Comparison of ENCODE assay signal across 16 cellular contexts in the genomic region with DNA sequence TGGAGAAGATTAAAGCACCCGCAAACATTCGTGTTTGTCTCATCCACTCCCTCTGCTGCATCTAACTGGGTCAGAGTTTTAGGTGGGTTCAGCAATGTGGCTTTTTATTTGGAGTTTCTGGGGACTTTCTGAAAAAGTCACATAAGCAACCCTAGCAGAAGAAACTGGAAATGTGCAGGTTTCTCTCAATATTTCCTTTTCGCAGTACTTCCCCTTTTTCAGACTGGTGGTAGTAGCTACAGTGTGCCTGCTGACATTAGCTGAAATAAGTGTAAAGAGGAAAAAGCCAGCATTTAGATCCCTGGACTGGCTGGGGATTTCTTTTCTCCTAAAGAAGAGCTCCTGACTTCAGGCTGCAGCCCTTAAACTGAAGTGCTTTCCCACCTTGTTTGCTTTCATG. TPM values are rescaled to one million over a fixed set of nuclear protein-coding genes. Genes with fewer than 3 reads are reported as not detected.
A peak's percentile ranks its signal among the peaks of the same experiment; 100 is the strongest.
DNase-seq lines count a peak whose midpoint lies in the region; ATAC-seq and TF ChIP-seq lines count a peak whose summit lies in the region.
"Had no signal": no experiment of that assay in that cellular context is flagged by ENCODE, and none has a peak within 500 bp of the region (broad histone marks: within the 10 kb centered on the region; RNA-seq: fewer than 3 reads in every experiment).

No MANE protein-coding gene starts in this region.

- DNase-seq in NB4 (ENCODE audit: low read depth) (peak; percentile 37), memory B cell (ENCODE audit: low spot score in 2 of 2) (no peak), cardiac septum (ENCODE audit: low spot score) (no peak), GM03348 (ENCODE audit: low spot score) (no peak)
- no peak for DNase-seq in activated CD4-positive, alpha-beta T cell treated with anti-CD3 and anti-CD28 coated beads for 48 hours
- DNase-seq: activated naive CD4-positive, alpha-beta T cell; CD8-positive, alpha-beta memory T cell; effector memory CD8-positive, alpha-beta T cell; foreskin keratinocyte; NCI-H2081 treated with DMSO at 0.1 percent for 48 hours; pancreas; spleen had no signal

- H3K4me3 ChIP-seq in NB4 (ENCODE audit: low read depth, low read length), result no peak overlapping the region
- H3K4me3 ChIP-seq: pancreas, spleen, suprapubic skin had no signal

- TF ChIP-seq CTCF in NB4 (IDR thresholded peaks at IDR 0.05; ENCODE audit: low read depth, low read length), result no peak

- peaks cover 3% of the 10 kb centered on the region for H3K4me1 Mint-ChIP-seq in memory B cell
- H3K4me1 Mint-ChIP-seq: CD8-positive, alpha-beta memory T cell had no signal

- H3K27me3 Mint-ChIP-seq in memory B cell, result peaks cover 12% of the 10 kb centered on the region

- peaks cover 2% of the 10 kb centered on the region for H3K36me3 Mint-ChIP-seq in memory B cell
- H3K36me3 Mint-ChIP-seq: CD8-positive, alpha-beta memory T cell had no signal

- peaks cover 4% of the 10 kb centered on the region for H3K9me3 Mint-ChIP-seq in memory B cell

- H3K27ac Mint-ChIP-seq in memory B cell, result no peak overlapping the region
- H3K27ac Mint-ChIP-seq: CD8-positive, alpha-beta memory T cell; effector memory CD8-positive, alpha-beta T cell had no signal

- intact Hi-C loops in cardiac septum (cut with DNase I), result no loop called here

- TF ChIP-seq POLR2A in NB4 (IDR thresholded peaks at IDR 0.05; ENCODE audit: extremely low read depth, insufficient read length), result no peak

- no peak overlapping the region for H3K4me3 Mint-ChIP-seq in memory B cell
- H3K4me3 Mint-ChIP-seq: CD8-positive, alpha-beta memory T cell; effector memory CD8-positive, alpha-beta T cell had no signal

- ATAC-seq in GM18867 (IDR thresholded peaks at IDR 0.05; ENCODE audit: unreplicated experiment), result peak; percentile 77
- ATAC-seq in HG02852 (IDR thresholded peaks at IDR 0.05; ENCODE audit: unreplicated experiment), result peak; percentile 74
- peak; percentile 53 for ATAC-seq in memory B cell (ENCODE audit: low read depth)
- ATAC-seq in HG03280 (IDR thresholded peaks at IDR 0.05; ENCODE audit: unreplicated experiment), result no peak
- ATAC-seq: effector memory CD8-positive, alpha-beta T cell; foreskin keratinocyte; pancreas had no signal

RNA-seq across cellular contexts. Expression of gene OLFM4, which starts 15.9 kb away (rescaled TPM):
- total RNA-seq in cardiac septum, result 0.65 TPM
- total RNA-seq: CD8-positive, alpha-beta memory T cell; foreskin keratinocyte had no signal
